In genomic region chr3:179146911-179147570, GRCh38 we compare ENCODE assay signal across 9 cellular contexts. TPM values are rescaled to one million over a fixed set of nuclear protein-coding genes. Genes with fewer than 3 reads are reported as not detected.
DNase-seq lines count a peak whose midpoint lies in the region; ATAC-seq and TF ChIP-seq lines count a peak whose summit lies in the region.
"Had no signal": no experiment of that assay in that cellular context is flagged by ENCODE, and none has a peak within 500 bp of the region (broad histone marks: within the 10 kb centered on the region; RNA-seq: fewer than 3 reads in every experiment).

No MANE protein-coding gene starts in this region.

- no peak overlapping the region for H3K27ac Mint-ChIP-seq in activated CD4-positive, alpha-beta memory T cell treated with anti-CD3 and anti-CD28 coated beads for 36 hours
- H3K27ac Mint-ChIP-seq: dendritic cell treated with granulocyte-macrophage colony-stimulating factor and Interleukin-4, amounts not matched to agents 40 ng/mL and 50 ng/mL, for 4 days had no signal

- intact Hi-C loops in activated CD4-positive, alpha-beta memory T cell treated with anti-CD3 and anti-CD28 coated beads for 36 hours (cut with micrococcal nuclease), result loop anchor here (1.0 to 5.0 kb wide), 15 partner anchors 34 to 1950 kb away; partner anchors contain the start of genes ACTL6A, MFN1, MRPL47 and NDUFB5
- intact Hi-C loops in posterior vena cava (cut with DNase I), result loop anchor here (5.0 to 10.0 kb wide), 2 partner anchors 118 to 175 kb away; partner anchors contain the start of gene ZNF639 (in 1 of the 2)

- H2AFZ ChIP-seq in neural cell (ENCODE audit: low read depth, low read length), result peak overlapping the region; percentile 65

- H3K27me3 ChIP-seq in neural cell (ENCODE audit: insufficient read depth, low read depth, low read length), result no peaks in the 10 kb centered on the region

- peaks cover 29% of the 10 kb centered on the region for H3K79me2 ChIP-seq in neural cell (replicated peaks; ENCODE audit: insufficient read depth, low read length)

- POLR2A ChIA-PET in activated CD4-positive, alpha-beta memory T cell treated with anti-CD3 and anti-CD28 coated beads for 36 hours (lab: Charles Lee), result interaction anchor here (0.7 to 3.1 kb wide), 3 partner anchors 35 to 131 kb away, joined by 3 to 34 read pairs (median 4); no protein-coding TSS in a partner anchor

- DNase-seq in COLO668 (lab: John Stamatoyannopoulos, UW; ENCODE audit: unreplicated experiment) (peak; percentile 25), NCI-H2196 treated with DMSO at 0.1 percent for 48 hours (lab: John Stamatoyannopoulos, UW; ENCODE audit: unreplicated experiment) (peak; percentile 75), foreskin fibroblast (peak; percentile 52 to 82), posterior vena cava (ENCODE audit: low spot score) (no peak)
- DNase-seq in activated CD4-positive, alpha-beta memory T cell treated with anti-CD3 and anti-CD28 coated beads for 36 hours, result peak; percentile 25

- peak overlapping the region; percentile 76 for H3K4me2 ChIP-seq in neural cell (ENCODE audit: low read length)

- H3K9me3 Mint-ChIP-seq in activated CD4-positive, alpha-beta memory T cell treated with anti-CD3 and anti-CD28 coated beads for 36 hours, result no peaks in the 10 kb centered on the region
- H3K9me3 Mint-ChIP-seq: dendritic cell treated with granulocyte-macrophage colony-stimulating factor and Interleukin-4, amounts not matched to agents 40 ng/mL and 50 ng/mL, for 4 days had no signal

- H3K27me3 Mint-ChIP-seq in activated CD4-positive, alpha-beta memory T cell treated with anti-CD3 and anti-CD28 coated beads for 36 hours, result peaks cover 4% of the 10 kb centered on the region

- H3K36me3 Mint-ChIP-seq in activated CD4-positive, alpha-beta memory T cell treated with anti-CD3 and anti-CD28 coated beads for 36 hours, result no peaks in the 10 kb centered on the region

- peak; percentile 31 for ATAC-seq in GM18870 (IDR thresholded peaks at IDR 0.05; ENCODE audit: unreplicated experiment)
- ATAC-seq in HG03342 (IDR thresholded peaks at IDR 0.05; ENCODE audit: unreplicated experiment), result peak; percentile 27

- H3K36me3 ChIP-seq in neural cell (ENCODE audit: insufficient read depth, low read length), result no peaks in the 10 kb centered on the region

- no peak overlapping the region for H3K4me3 Mint-ChIP-seq in activated CD4-positive, alpha-beta memory T cell treated with anti-CD3 and anti-CD28 coated beads for 36 hours
- H3K4me3 Mint-ChIP-seq: dendritic cell treated with granulocyte-macrophage colony-stimulating factor and Interleukin-4, amounts not matched to agents 40 ng/mL and 50 ng/mL, for 4 days had no signal

- CTCF ChIA-PET in activated CD4-positive, alpha-beta memory T cell treated with anti-CD3 and anti-CD28 coated beads for 36 hours (lab: Charles Lee), result interaction anchor here (0.9 to 2.0 kb wide), 12 partner anchors 9 to 174 kb away, joined by 3 to 12 read pairs (median 3); no protein-coding TSS in a partner anchor

- peaks cover 32% of the 10 kb centered on the region for H3K4me1 Mint-ChIP-seq in activated CD4-positive, alpha-beta memory T cell treated with anti-CD3 and anti-CD28 coated beads for 36 hours (ENCODE audit: low read depth)

- H3F3A ChIP-seq in neural cell (ENCODE audit: insufficient read depth, low read length, poor library complexity, severe bottlenecking), result no peaks in the 10 kb centered on the region

- H3K4me3 ChIP-seq in foreskin fibroblast (ENCODE audit: low read depth in 1 of 2, low read length in 2 of 2), result peak overlapping the region; percentile 86 to 92
- H3K4me3 ChIP-seq in neural cell (ENCODE audit: low read length), result peak overlapping the region; percentile 89

- no peaks in the 10 kb centered on the region for H4K20me1 ChIP-seq in neural cell (ENCODE audit: insufficient read depth)

- no peaks in the 10 kb centered on the region for H3K9me2 ChIP-seq in neural cell (ENCODE audit: insufficient read depth, low read length)

- peak overlapping the region; percentile 90 for H3K9ac ChIP-seq in neural cell (ENCODE audit: low read length)

- peak; percentile 69 for TF ChIP-seq RAD21 in neural cell (conservative IDR thresholded peaks at IDR 0.05)

- H3K9me3 ChIP-seq in neural cell (ENCODE audit: low read length), result no peaks in the 10 kb centered on the region

- TF ChIP-seq CTCF in foreskin fibroblast (IDR thresholded peaks at IDR 0.05; ENCODE audit: low read depth, low read length) (peak; percentile 64), neural cell (IDR thresholded peaks at IDR 0.05; ENCODE audit: poor library complexity, severe bottlenecking) (peak; percentile 84)

- peak overlapping the region; percentile 86 for H3K27ac ChIP-seq in neural cell (ENCODE audit: low read length)

- no peak for TF ChIP-seq EP300 in neural cell (conservative IDR thresholded peaks at IDR 0.05; ENCODE audit: poor library complexity, severe bottlenecking)

TF ChIP-seq in neural cell, 6 proteins besides CTCF, POLR2A, EP300 and RAD21:
- no peak for TF ChIP-seq TAF1 (IDR thresholded peaks at IDR 0.05; ENCODE audit: low read depth)
- peak; percentile 83 for TF ChIP-seq SMC3 (conservative IDR thresholded peaks at IDR 0.05; ENCODE audit: poor library complexity)

RNA-seq across cellular contexts. Expression of gene PIK3CA, which starts 1.1 kb away (rescaled TPM):
- 10 to 100 TPM; 16.7 to 19.1 TPM for total RNA-seq in activated CD4-positive, alpha-beta memory T cell treated with anti-CD3 and anti-CD28 coated beads for 36 hours
- 14.2 and 15.2 TPM in 2 replicates for polyA plus RNA-seq in neural cell
- polyA minus RNA-seq in neural cell, result 56.7 and 62.7 TPM in 2 replicates
- total RNA-seq in posterior vena cava, result 10 to 100 TPM; 34.9 to 46.9 TPM
